12 cellular contexts compared by ENCODE assay signal in the genomic region with DNA sequence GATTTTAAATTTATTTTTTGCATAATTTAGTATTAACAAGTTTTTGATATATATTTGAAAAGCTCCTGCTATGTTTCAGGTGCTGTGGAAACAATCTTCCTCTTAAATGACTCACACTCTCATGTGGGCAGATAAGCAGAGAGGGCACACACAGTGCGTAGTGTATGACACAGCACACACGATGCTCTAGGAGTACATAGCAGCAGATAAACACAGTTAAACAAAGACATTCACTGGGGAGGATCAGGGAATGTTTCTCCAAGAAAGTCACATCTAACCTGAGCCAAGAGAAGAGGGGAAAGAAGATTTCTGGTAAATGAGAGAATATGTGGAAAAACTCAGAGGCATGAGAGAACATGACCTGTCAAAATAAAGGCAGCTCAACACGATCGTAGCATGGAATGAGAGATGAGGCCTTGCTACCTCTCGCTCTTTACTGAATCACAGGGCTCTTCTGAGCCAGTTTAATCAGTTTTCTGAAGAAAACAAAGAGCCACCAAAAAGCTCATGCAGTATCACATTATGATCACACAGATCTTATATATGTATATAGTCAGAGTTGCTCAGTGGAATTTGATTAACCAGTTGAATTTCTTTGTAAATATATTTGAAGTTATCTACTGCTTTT.
DNase-seq lines count a peak whose midpoint lies in the region; ATAC-seq, FAIRE-seq and TF ChIP-seq lines count a peak whose summit lies in the region.
"Had no signal": no experiment of that assay in that cellular context is flagged by ENCODE, and none has a peak within 500 bp of the region (broad histone marks: within the 10 kb centered on the region; RNA-seq: fewer than 3 reads in every experiment).

No MANE protein-coding gene starts in this region.

- no peaks in the 10 kb centered on the region for H3K23me2 ChIP-seq in H1 (ENCODE audit: low read depth, low read length)

- POLR2A ChIA-PET in H1 (lab: Charles Lee; ENCODE audit: partially characterized antibody) = no interaction called here

- H3K79me1 ChIP-seq in H1 (ENCODE audit: low read depth, low read length) = no peaks in the 10 kb centered on the region

- no peak overlapping the region for H3K4me3 Mint-ChIP-seq in HFFc6

- no peak overlapping the region for H3K4me2 ChIP-seq in H1 (ENCODE audit: insufficient read depth in 1 of 2, low read depth in 2 of 2, low read length in 2 of 2)

- H3K9me3 ChIP-seq in H1 (ENCODE audit: insufficient read depth in 2 of 2, low read depth in 1 of 2, low read length in 1 of 2) (no peaks in the 10 kb centered on the region), mucosa of descending colon (no peaks in the 10 kb centered on the region), stomach (no peaks in the 10 kb centered on the region)
- H3K9me3 ChIP-seq: psoas muscle, testis had no signal

- TF ChIP-seq RAD21 in H1 (IDR thresholded peaks at IDR 0.05 in 1 of 2, conservative IDR thresholded peaks at IDR 0.05 in 1 of 2; ENCODE audit: low read depth in 2 of 2, low read length in 2 of 2) = no peak

- H3K27me3 Mint-ChIP-seq in HFFc6 (ENCODE audit: insufficient read depth) = no peaks in the 10 kb centered on the region

- H3K4me1 ChIP-seq in ACC112 (ENCODE audit: control insufficient read depth, insufficient read depth, low read length, unreplicated experiment) = peaks cover 16% of the 10 kb centered on the region
- peaks cover 0 to 6% (median 2%) of the 10 kb centered on the region in 4 experiments; a peak in 5 of 7 replicates for H3K4me1 ChIP-seq in H1 (replicated peaks in 1 of 4; ENCODE audit: control insufficient read depth in 3 of 4, insufficient read depth in 4 of 4, low read length in 3 of 4)
- H3K4me1 ChIP-seq in mucosa of descending colon (ENCODE audit: low read depth) = no peaks in the 10 kb centered on the region
- H3K4me1 ChIP-seq in stomach = peaks cover 0 to 3% (median 0%) of the 10 kb centered on the region in 4 donors
- H3K4me1 ChIP-seq: psoas muscle, testis had no signal

- no peak overlapping the region for H3K14ac ChIP-seq in H1 (ENCODE audit: insufficient read length)

- no peak overlapping the region for H3K23ac ChIP-seq in H1 (ENCODE audit: insufficient read length)

- no peaks in the 10 kb centered on the region for H3K36me3 Mint-ChIP-seq in HFFc6 (ENCODE audit: low read depth)

- no peak overlapping the region for H2BK20ac ChIP-seq in H1 (ENCODE audit: low read length)

- H3K27ac ChIP-seq in ACC112 (ENCODE audit: low read depth, low read length) (peak overlapping the region; percentile 94), H1 (ENCODE audit: low read depth, low read length) (no peak overlapping the region; the same call in 1 of the 2 replicates), stomach (peak overlapping the region in 1 of 5 donors; percentile 9)
- H3K27ac ChIP-seq: psoas muscle, testis had no signal

- CTCF ChIA-PET in H1 (lab: Charles Lee; ENCODE audit: partially characterized antibody) = interaction anchor here (0.6 to 1.2 kb wide), 4 partner anchors 8 to 194 kb away, joined by 3 read pairs; no protein-coding TSS in a partner anchor

- TF ChIP-seq EP300 in H1 (IDR thresholded peaks at IDR 0.05; ENCODE audit: borderline replicate concordance in 1 of 2, low read depth in 2 of 2, low read length in 2 of 2) (no peak), stomach (IDR thresholded peaks at IDR 0.05) (no peak)

- H2BK15ac ChIP-seq in H1 (ENCODE audit: low read length) = peak overlapping the region; percentile 40; the same call in 1 of the 2 replicates

- no peak overlapping the region for H3K4ac ChIP-seq in H1 (replicated peaks; ENCODE audit: insufficient read length, low read depth, low read length)

- H2BK5ac ChIP-seq in H1 (ENCODE audit: low read depth, low read length) = peak overlapping the region; percentile 12; the same call in 1 of the 2 replicates

- H3K79me2 ChIP-seq in ACC112 (ENCODE audit: control insufficient read depth, insufficient read depth, low read length, unreplicated experiment) (no peaks in the 10 kb centered on the region), H1 (ENCODE audit: control insufficient read depth in 1 of 2, insufficient read depth in 2 of 2, low read length in 2 of 2) (no peaks in the 10 kb centered on the region)

- no peak overlapping the region for H2AFZ ChIP-seq in ACC112 (ENCODE audit: low read length, unreplicated experiment)
- H2AFZ ChIP-seq in H1 (ENCODE audit: low read length) = no peak overlapping the region

- peak overlapping the region; percentile 52 for H4K91ac ChIP-seq in H1 (replicated peaks; ENCODE audit: insufficient read length, low read length)

- TF ChIP-seq CTCF in HFFc6 (IDR thresholded peaks at IDR 0.05) = no peak
- no peak for TF ChIP-seq CTCF in H1 (IDR thresholded peaks at IDR 0.05; ENCODE audit: control extremely low read depth in 1 of 3, insufficient read depth in 1 of 3, low read depth in 1 of 3, low read length in 3 of 3)
- TF ChIP-seq CTCF in mucosa of descending colon (IDR thresholded peaks at IDR 0.05) = no peak
- no peak for TF ChIP-seq CTCF in stomach (IDR thresholded peaks at IDR 0.05)

- intact Hi-C loops in mucosa of descending colon (cut with DNase I, micrococcal nuclease) (no loop called here), stomach (cut with DNase I; ENCODE audit: low total_unique reads) (no loop called here)

- no peak overlapping the region for H2BK120ac ChIP-seq in H1 (replicated peaks; ENCODE audit: low read depth, low read length)

- H3K36me3 ChIP-seq in ACC112 (ENCODE audit: insufficient read depth, low read length) (no peaks in the 10 kb centered on the region), H1 (ENCODE audit: control insufficient read depth in 2 of 4, insufficient read depth in 4 of 4, low read length in 3 of 4) (peaks cover 0 to 25% (median 0%) of the 10 kb centered on the region in 4 experiments; a peak in 1 of 8 replicates), mucosa of descending colon (ENCODE audit: low read depth) (no peaks in the 10 kb centered on the region), stomach (no peaks in the 10 kb centered on the region)

- H4K5ac ChIP-seq in H1 (ENCODE audit: insufficient read length, low read depth, low read length) = no peak overlapping the region

- 0 out of 2 replicates have a peak overlapping the region, but pooled peaks have one; percentile 19 for H2AK5ac ChIP-seq in H1 (ENCODE audit: low read depth, low read length)

- ATAC-seq in mucosa of descending colon (peak; percentile 60), HG02884 (IDR thresholded peaks at IDR 0.05; ENCODE audit: unreplicated experiment) (no peak)

- H3K4me3 ChIP-seq in ACC112 (ENCODE audit: low read depth, low read length) (peak overlapping the region; percentile 24; the same call in 1 of the 2 replicates), H1 (ENCODE audit: extremely low read depth in 1 of 4, insufficient read depth in 2 of 4, low read depth in 3 of 4, low read length in 4 of 4) (no peak overlapping the region), mucosa of descending colon (no peak overlapping the region), stomach (no peak overlapping the region)
- H3K4me3 ChIP-seq: psoas muscle, testis had no signal

- in situ Hi-C loops in KBM-7 (cut with MboI; ENCODE audit: low pct_unique_long_range_greater_than_20kb, low sequenced_read_pairs) = no loop called here

- H3K9ac ChIP-seq in H1 (replicated peaks in 1 of 4; ENCODE audit: extremely low read depth in 1 of 4, low read depth in 3 of 4, low read length in 3 of 4) = no peak overlapping the region

- peak overlapping the region; percentile 8; the same call in 1 of the 2 replicates for H3K27ac Mint-ChIP-seq in HFFc6

- no peaks in the 10 kb centered on the region for H3K9me3 Mint-ChIP-seq in HFFc6

- H2BK12ac ChIP-seq in H1 (ENCODE audit: low read depth, low read length) = no peak overlapping the region

- WGBS in H1 (ENCODE audit: extremely low coverage in 1 of 2, insufficient coverage in 1 of 2, insufficient read length in 1 of 2, insufficient replicate concordance in 2 of 2, low coverage in 1 of 2, low lambda C conversion rate in 2 of 2, missing lambda C conversion rate in 1 of 2), 2 experiments = 82% methylated on average over 5 of the region's 5 CpGs; no CpG with 5 or more reads in 1 of the 2 experiments
- WGBS in stomach, 5 donors = 38 to 63% (median 46%) methylated on average over 5 of the region's 5 CpGs

- H3K27me3 ChIP-seq in ACC112 (ENCODE audit: insufficient read depth, low read length) (no peaks in the 10 kb centered on the region), H1 (replicated peaks in 1 of 4; ENCODE audit: control insufficient read depth in 3 of 4, extremely low read depth in 1 of 4, insufficient read depth in 3 of 4, low read length in 3 of 4) (no peaks in the 10 kb centered on the region), stomach (no peaks in the 10 kb centered on the region)
- H3K27me3 ChIP-seq: testis had no signal

- no peak overlapping the region for H4K8ac ChIP-seq in H1 (ENCODE audit: extremely low read depth, insufficient read depth, low read length)

- no peaks in the 10 kb centered on the region for H4K20me1 ChIP-seq in H1 (replicated peaks in 1 of 2; ENCODE audit: control insufficient read depth in 1 of 2, insufficient read depth in 2 of 2, low read length in 2 of 2)

- 0 out of 2 replicates have a peak overlapping the region, but pooled peaks have one; percentile 75 for H3K18ac ChIP-seq in H1 (ENCODE audit: extremely low read depth, low read length)

- FAIRE-seq in H1 (lab: Jason Lieb, UNC) = no peak

- H3K4me1 Mint-ChIP-seq in HFFc6 (ENCODE audit: low read depth) = no peaks in the 10 kb centered on the region

- peak; percentile 33 for DNase-seq in HFFc6
- no peak for DNase-seq in H1 (ENCODE audit: low read depth in 1 of 2, low spot score in 2 of 2)
- no peak for DNase-seq in mucosa of descending colon
- DNase-seq in KBM-7 = no peak
- no peak for DNase-seq in cerebellar nuclear complex (lab: John Stamatoyannopoulos, UW)
- DNase-seq in stomach = no peak
- DNase-seq: DMS 273 treated with DMSO at 0.1 percent for 48 hours, NCI-H524 treated with DMSO at 0.1 percent for 48 hours, psoas muscle, testis had no signal

- no peak overlapping the region for H3K56ac ChIP-seq in H1 (replicated peaks; ENCODE audit: insufficient read length, low read depth, low read length)

- TF ChIP-seq POLR2A in H1 (IDR thresholded peaks at IDR 0.05; ENCODE audit: control extremely low read depth in 1 of 2, low read depth in 2 of 2, low read length in 2 of 2) (no peak), stomach (IDR thresholded peaks at IDR 0.05) (no peak)

TF ChIP-seq in H1, 55 proteins besides CTCF, POLR2A, EP300 and RAD21 (continues in another document):
- TF ChIP-seq KDM4A (IDR thresholded peaks at IDR 0.05; ENCODE audit: low read depth, low read length, severe bottlenecking) (no peak), ZNF274 (IDR thresholded peaks at IDR 0.05; ENCODE audit: borderline replicate concordance, extremely low read depth, low read length) (no peak), CHD1 (IDR thresholded peaks at IDR 0.05; ENCODE audit: low read depth, low read length) (no peak), SAP30 (IDR thresholded peaks at IDR 0.05; ENCODE audit: insufficient read depth, insufficient replicate concordance, low read length) (no peak), SIX5 (IDR thresholded peaks at IDR 0.05; ENCODE audit: low read depth, low read length) (no peak), KDM5A (IDR thresholded peaks at IDR 0.05; ENCODE audit: low read length) (no peak), RXRA (IDR thresholded peaks at IDR 0.05; ENCODE audit: insufficient read depth, low read depth, low read length) (no peak), YY1 (IDR thresholded peaks at IDR 0.05; ENCODE audit: low read depth, low read length) (no peak)
